9 cellular contexts compared by ENCODE assay signal in the genomic region with DNA sequence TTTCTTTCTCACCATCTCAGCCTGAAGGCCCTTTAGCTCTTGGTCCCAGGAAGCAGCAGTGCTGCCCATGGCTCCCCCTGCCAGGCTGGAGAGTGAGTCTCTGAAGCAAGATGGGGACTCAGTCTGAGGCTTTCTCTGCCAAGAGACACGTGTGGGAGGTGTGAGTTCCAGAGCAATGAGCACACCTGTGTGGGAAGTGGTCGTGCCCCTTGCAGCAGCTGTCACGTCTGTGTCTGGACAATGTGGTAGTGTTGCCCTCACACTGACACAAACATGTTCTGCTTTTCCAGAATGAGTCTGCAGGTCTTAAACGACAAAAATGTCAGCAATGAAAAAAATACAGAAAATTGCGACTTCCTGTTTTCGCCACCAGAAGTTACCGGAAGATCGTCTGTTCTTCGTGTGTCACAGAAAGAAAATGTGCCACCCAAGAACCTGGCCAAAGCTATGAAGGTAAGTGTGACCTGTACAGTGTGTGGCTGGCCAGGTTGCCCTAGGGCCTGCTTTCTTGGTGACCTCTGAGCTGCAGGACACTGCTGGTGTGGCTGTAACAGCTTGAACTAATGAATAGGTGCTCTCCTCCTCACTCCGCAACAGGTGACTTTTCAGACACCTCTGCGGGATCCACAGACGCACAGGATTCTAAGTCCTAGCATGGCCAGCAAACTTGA. TPM values are rescaled to one million over a fixed set of nuclear protein-coding genes. Genes with fewer than 3 reads are reported as not detected.
A peak's percentile ranks its signal among the peaks of the same experiment; 100 is the strongest.
DNase-seq lines count a peak whose midpoint lies in the region; ATAC-seq and TF ChIP-seq lines count a peak whose summit lies in the region.
"Had no signal": no experiment of that assay in that cellular context is flagged by ENCODE, and none has a peak within 500 bp of the region (broad histone marks: within the 10 kb centered on the region; RNA-seq: fewer than 3 reads in every experiment).

No MANE protein-coding gene starts in this region.

- peak overlapping the region; percentile 67 for H3K4me3 ChIP-seq in CD8-positive, alpha-beta memory T cell (ENCODE audit: low read length)
- H3K4me3 ChIP-seq in NT2/D1 (ENCODE audit: insufficient read length, low read depth) = no peak overlapping the region

- peak overlapping the region; percentile 81 for H3K27ac ChIP-seq in CD8-positive, alpha-beta memory T cell (ENCODE audit: low read depth, low read length)
- H3K27ac ChIP-seq: tibial artery had no signal

- no peaks in the 10 kb centered on the region for H3K9me3 Mint-ChIP-seq in CD8-positive, alpha-beta memory T cell
- H3K9me3 Mint-ChIP-seq in activated naive CD4-positive, alpha-beta T cell treated with anti-CD3 and anti-CD28 coated beads, Interleukin-2, amount 50 U/mL, for 24 hours = no peaks in the 10 kb centered on the region
- no peaks in the 10 kb centered on the region for H3K9me3 Mint-ChIP-seq in neural crest cell

- ATAC-seq in GM21447 (IDR thresholded peaks at IDR 0.05; ENCODE audit: unreplicated experiment) = no peak
- no peak for ATAC-seq in HG02973 (IDR thresholded peaks at IDR 0.05; ENCODE audit: unreplicated experiment)

- peaks cover 65% of the 10 kb centered on the region for H3K4me1 ChIP-seq in CD8-positive, alpha-beta memory T cell (ENCODE audit: insufficient read depth, low read length)
- H3K4me1 ChIP-seq in NT2/D1 (ENCODE audit: insufficient read depth, insufficient read length) = peaks cover 24% of the 10 kb centered on the region

- POLR2A ChIA-PET in CD8-positive, alpha-beta memory T cell (lab: Charles Lee) = interaction anchor here (0.6 to 4.5 kb wide), 5 partner anchors 11 to 211 kb away, joined by 4 to 73 read pairs (median 6); a partner anchor contains a TSS

- H3K27me3 Mint-ChIP-seq in CD8-positive, alpha-beta memory T cell = no peaks in the 10 kb centered on the region
- no peaks in the 10 kb centered on the region for H3K27me3 Mint-ChIP-seq in activated naive CD4-positive, alpha-beta T cell treated with anti-CD3 and anti-CD28 coated beads, Interleukin-2, amount 50 U/mL, for 24 hours
- H3K27me3 Mint-ChIP-seq in neural crest cell (ENCODE audit: low read depth) = no peaks in the 10 kb centered on the region

- no peaks in the 10 kb centered on the region for H3K9me3 ChIP-seq in CD8-positive, alpha-beta memory T cell (ENCODE audit: low read length)
- H3K9me3 ChIP-seq in NT2/D1 (ENCODE audit: insufficient read depth, low read length) = no peaks in the 10 kb centered on the region
- H3K9me3 ChIP-seq: tibial artery had no signal

- peaks cover 4 to 42% (median 5%) of the 10 kb centered on the region in 3 donors for H3K36me3 Mint-ChIP-seq in CD8-positive, alpha-beta memory T cell
- peaks cover 6% of the 10 kb centered on the region for H3K36me3 Mint-ChIP-seq in activated naive CD4-positive, alpha-beta T cell treated with anti-CD3 and anti-CD28 coated beads, Interleukin-2, amount 50 U/mL, for 24 hours
- H3K36me3 Mint-ChIP-seq in neural crest cell (ENCODE audit: low read depth) = peaks cover 11% of the 10 kb centered on the region

- DNase-seq in CD8-positive, alpha-beta memory T cell = peak in 4 of 5 donors; percentile 25 to 77 (median 67)
- DNase-seq in NT2/D1 (ENCODE audit: low read depth, low spot score) (no peak), neural crest cell (ENCODE audit: low read depth, low spot score) (no peak), NCI-H774 (lab: John Stamatoyannopoulos, UW) (no peak), NCI-H82 (lab: John Stamatoyannopoulos, UW) (no peak)

- H3K27ac Mint-ChIP-seq in CD8-positive, alpha-beta memory T cell = peak overlapping the region; percentile 96 to 99 (median 98)
- peak overlapping the region; percentile 98 for H3K27ac Mint-ChIP-seq in activated naive CD4-positive, alpha-beta T cell treated with anti-CD3 and anti-CD28 coated beads, Interleukin-2, amount 50 U/mL, for 24 hours
- H3K27ac Mint-ChIP-seq in neural crest cell (ENCODE audit: unreplicated experiment) = no peak overlapping the region

- H3K4me3 Mint-ChIP-seq in CD8-positive, alpha-beta memory T cell = peak overlapping the region; percentile 84 to 94 (median 87)
- peak overlapping the region; percentile 94 for H3K4me3 Mint-ChIP-seq in activated naive CD4-positive, alpha-beta T cell treated with anti-CD3 and anti-CD28 coated beads, Interleukin-2, amount 50 U/mL, for 24 hours
- peak overlapping the region; percentile 98 for H3K4me3 Mint-ChIP-seq in neural crest cell

- CTCF ChIA-PET in CD8-positive, alpha-beta memory T cell (lab: Charles Lee) = interaction anchor here (0.9 to 16.7 kb wide), 5 partner anchors 9 to 30 kb away, joined by 4 to 341 read pairs (median 9); a partner anchor contains a TSS

- H3K36me3 ChIP-seq in CD8-positive, alpha-beta memory T cell (ENCODE audit: insufficient read depth, low read length) = peaks cover 20% of the 10 kb centered on the region
- H3K36me3 ChIP-seq in NT2/D1 (ENCODE audit: insufficient read depth, insufficient read length, low read length) = peaks cover 67% of the 10 kb centered on the region

- H3K27me3 ChIP-seq in CD8-positive, alpha-beta memory T cell (ENCODE audit: insufficient read depth, low read length, poor library complexity, severe bottlenecking) = no peaks in the 10 kb centered on the region
- H3K27me3 ChIP-seq in NT2/D1 (ENCODE audit: insufficient read depth, insufficient read length) = no peaks in the 10 kb centered on the region
- H3K27me3 ChIP-seq: tibial artery had no signal

- H3K4me1 Mint-ChIP-seq in CD8-positive, alpha-beta memory T cell = peaks cover 45 to 83% (median 58%) of the 10 kb centered on the region in 3 donors
- H3K4me1 Mint-ChIP-seq in activated naive CD4-positive, alpha-beta T cell treated with anti-CD3 and anti-CD28 coated beads, Interleukin-2, amount 50 U/mL, for 24 hours = peaks cover 63% of the 10 kb centered on the region
- H3K4me1 Mint-ChIP-seq in neural crest cell = peaks cover 37% of the 10 kb centered on the region

- H3K9ac ChIP-seq in NT2/D1 (ENCODE audit: insufficient read length, low read depth) = peak overlapping the region; percentile 66

- no peak for TF ChIP-seq CTCF in neural crest cell (conservative IDR thresholded peaks at IDR 0.05)

RNA-seq across cellular contexts. Expression of a gene that starts 1.9 kb away (rescaled TPM):
- total RNA-seq in CD8-positive, alpha-beta memory T cell = 100 to 1,000 TPM; 124 to 129 TPM
- polyA plus RNA-seq in CD8-positive, alpha-beta memory T cell = 45.5 TPM
- 159 and 165 TPM in 2 replicates for total RNA-seq in neural crest cell

RNA-seq across cellular contexts. Expression of a gene that starts 2.1 kb away (rescaled TPM):
- 10 to 100 TPM; 27.6 to 30.6 TPM for total RNA-seq in CD8-positive, alpha-beta memory T cell
- polyA plus RNA-seq in CD8-positive, alpha-beta memory T cell = 42.1 TPM
- total RNA-seq in neural crest cell = 36.6 and 37.4 TPM in 2 replicates

RNA-seq across cellular contexts. Expression of a gene that starts 11.1 kb away (rescaled TPM):
- 100 to 1,000 TPM; 163 to 164 TPM for total RNA-seq in CD8-positive, alpha-beta memory T cell
- 71.6 TPM for polyA plus RNA-seq in CD8-positive, alpha-beta memory T cell
- 60.2 and 64.8 TPM in 2 replicates for total RNA-seq in neural crest cell

RNA-seq across cellular contexts. Expression of a gene that starts 39.2 kb away (rescaled TPM):
- total RNA-seq in CD8-positive, alpha-beta memory T cell = 1 to 10 TPM in 1 of 2 experiments, under 1 TPM in 1; 0.82 to 1.9 TPM
- 1.5 TPM for polyA plus RNA-seq in CD8-positive, alpha-beta memory T cell
- total RNA-seq in neural crest cell = 3.6 and 4.3 TPM in 2 replicates

Comparison
In these comparisons a context has a peak if more than half of its experiments do, and no peak if none do; other contexts are left out.
1. DNase-seq: peak in CD8-positive, alpha-beta memory T cell (4 of 5); none in NT2/D1 (single experiment), neural crest cell (single experiment), NCI-H774 (single experiment) and NCI-H82 (single experiment).
2. Peak in every context shown above with its lines, with median percentiles within 50 percentile points of each other: H3K4me3 Mint-ChIP-seq.